20 cellular contexts compared by ENCODE assay signal in the genomic region with DNA sequence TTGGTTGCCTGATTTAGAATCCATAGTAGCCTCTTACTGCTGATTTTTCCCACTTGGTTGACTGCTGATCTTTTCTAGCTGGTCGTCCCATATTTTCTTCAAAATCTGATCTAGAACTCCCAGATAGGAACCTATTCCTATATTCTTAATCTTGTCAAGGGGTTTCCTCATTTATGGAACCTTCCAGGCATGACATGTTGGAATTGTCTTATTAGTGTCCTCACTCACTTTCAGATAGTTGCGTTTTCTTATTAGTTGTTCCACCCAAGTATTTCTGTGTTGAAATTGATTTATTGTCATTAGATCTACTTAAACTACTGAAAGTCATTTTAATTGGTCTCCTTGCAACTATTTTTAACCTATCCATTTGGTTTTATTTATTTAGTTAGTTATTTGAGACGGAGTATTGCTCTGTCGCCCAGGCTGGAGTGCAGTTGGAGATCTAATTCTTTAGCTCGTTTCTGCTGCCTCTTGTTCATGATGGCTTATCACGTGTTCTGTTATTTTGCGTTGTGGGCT. TPM values are rescaled to one million over a fixed set of nuclear protein-coding genes. Genes with fewer than 3 reads are reported as not detected.
DNase-seq lines count a peak whose midpoint lies in the region; FAIRE-seq and TF ChIP-seq lines count a peak whose summit lies in the region.
"Had no signal": no experiment of that assay in that cellular context is flagged by ENCODE, and none has a peak within 500 bp of the region (broad histone marks: within the 10 kb centered on the region; RNA-seq: fewer than 3 reads in every experiment).

No MANE protein-coding gene starts in this region.

- H3K27me3 ChIP-seq in iPS-18a (ENCODE audit: control insufficient read depth, insufficient read depth, low read length) (no peaks in the 10 kb centered on the region), thyroid gland (no peaks in the 10 kb centered on the region), endodermal cell (ENCODE audit: control insufficient read depth, insufficient read depth, low read length, poor library complexity, severe bottlenecking) (no peaks in the 10 kb centered on the region)

- no peak overlapping the region for H3K9ac ChIP-seq in iPS-18a (ENCODE audit: low read length)
- no peak overlapping the region for H3K9ac ChIP-seq in endodermal cell (ENCODE audit: extremely low read depth, low read length, poor library complexity, severe bottlenecking)

- DNase-seq in NCI-H510A treated with DMSO at 0.1 percent for 48 hours (lab: John Stamatoyannopoulos, UW), result peak; percentile 55
- DNase-seq in NCI-H510A (lab: John Stamatoyannopoulos, UW), result no peak
- DNase-seq in NCI-H69 (lab: John Stamatoyannopoulos, UW), result peak; percentile 33
- no peak for DNase-seq in thyroid gland
- DNase-seq in RCC 7860 (ENCODE audit: low spot score), result no peak
- DNase-seq in endodermal cell, result no peak
- DNase-seq in MV-4-11 (lab: John Stamatoyannopoulos, UW), result no peak
- DNase-seq: COR-L47, DMS53, HFFc6, MM.1S, NCI-H1105 treated with DMSO at 0.1 percent for 48 hours, NCI-H187, NCI-H526 treated with DMSO at 0.1 percent for 48 hours, Right ventricle myocardium superior had no signal

- H3K4me3 ChIP-seq in iPS-18a (ENCODE audit: low read length) (no peak overlapping the region), thyroid gland (replicated peaks in 1 of 3) (no peak overlapping the region), endodermal cell (ENCODE audit: low read length) (no peak overlapping the region)

- no peaks in the 10 kb centered on the region for H3K27me3 Mint-ChIP-seq in endodermal cell (ENCODE audit: insufficient read depth)

- WGBS in thyroid gland, 2 donors, result 71 to 77% methylated on average over 7 of the region's 7 CpGs
- WGBS in endodermal cell (ENCODE audit: insufficient coverage in 1 of 2, insufficient read length in 1 of 2), 2 experiments, result 84 to 94% methylated on average over 2 to 7 of the region's 7 CpGs

- H3K27ac Mint-ChIP-seq in endodermal cell, result no peak overlapping the region
- H3K27ac Mint-ChIP-seq: HFFc6 had no signal

- TF ChIP-seq CTCF in thyroid gland (IDR thresholded peaks at IDR 0.05) (no peak), endodermal cell (conservative IDR thresholded peaks at IDR 0.05) (no peak)

- H3K27ac ChIP-seq in iPS-18a (ENCODE audit: low read length) (peak overlapping the region; percentile 60), thyroid gland (peak overlapping the region; percentile 31 to 75 (median 59)), endodermal cell (ENCODE audit: low read depth, low read length) (no peak overlapping the region)
- H3K27ac ChIP-seq: C4-2B, HL-60 had no signal

- no peaks in the 10 kb centered on the region for H3K9me3 Mint-ChIP-seq in endodermal cell
- H3K9me3 Mint-ChIP-seq: HFFc6 had no signal

- H3K36me3 ChIP-seq in iPS-18a (ENCODE audit: control insufficient read depth, low read depth, low read length) (no peaks in the 10 kb centered on the region), thyroid gland (no peaks in the 10 kb centered on the region), endodermal cell (ENCODE audit: control insufficient read depth, insufficient read depth, low read length) (peaks cover 12% of the 10 kb centered on the region)

- no peaks in the 10 kb centered on the region for H3K9me3 ChIP-seq in iPS-18a (ENCODE audit: control insufficient read depth, low read depth, low read length)
- no peaks in the 10 kb centered on the region for H3K9me3 ChIP-seq in thyroid gland
- no peaks in the 10 kb centered on the region for H3K9me3 ChIP-seq in endodermal cell (ENCODE audit: control insufficient read depth, low read length)

- peaks cover 32% of the 10 kb centered on the region for H3K4me1 Mint-ChIP-seq in endodermal cell

- no peak overlapping the region for H3K4me3 Mint-ChIP-seq in endodermal cell

- peaks cover 6% of the 10 kb centered on the region for H3K36me3 Mint-ChIP-seq in endodermal cell (ENCODE audit: low read depth)

- intact Hi-C loops in thyroid gland (cut with DNase I), result loop anchor here (10.0 kb wide), 1 partner anchor 80 kb away; no protein-coding TSS in a partner anchor

- TF ChIP-seq POLR2A in thyroid gland (IDR thresholded peaks at IDR 0.05), result no peak

- H3K4me1 ChIP-seq in iPS-18a (ENCODE audit: control insufficient read depth, low read depth, low read length) (peaks cover 40% of the 10 kb centered on the region), thyroid gland (peaks cover 31 to 42% of the 10 kb centered on the region in 2 donors), endodermal cell (ENCODE audit: control insufficient read depth, insufficient read depth, low read length) (peaks cover 12% of the 10 kb centered on the region)

- FAIRE-seq in RCC 7860 (lab: Jason Lieb, UNC), result no peak
- FAIRE-seq: GM12891, GM19239 had no signal

RNA-seq across cellular contexts. Expression of gene KTN1, which starts 25.0 kb away (rescaled TPM):
- total RNA-seq in thyroid gland (100 to 1,000 TPM; 164 to 222 (median 195) TPM), endodermal cell (100 to 1,000 TPM; 215 to 239 TPM)
- 109 TPM for polyA plus RNA-seq in endodermal cell (2013, experiment 1 of 2)
- polyA plus RNA-seq in endodermal cell (2013, experiment 2 of 2), result 125 TPM

Comparison
In these comparisons a context has a peak if more than half of its experiments do, and no peak if none do; other contexts are left out.
1. DNase-seq: peak in NCI-H510A treated with DMSO at 0.1 percent for 48 hours (single experiment) and NCI-H69 (single experiment); none in NCI-H510A (single experiment), thyroid gland (0 of 2), RCC 7860 (single experiment), endodermal cell (single experiment) and MV-4-11 (single experiment).